Comparison of ENCODE assay signal across 7 cellular contexts in genomic region chr7:75762350-75762917, GRCh38. TPM values are rescaled to one million over a fixed set of nuclear protein-coding genes. Genes with fewer than 3 reads are reported as not detected.
DNase-seq lines count a peak whose midpoint lies in the region; ATAC-seq and TF ChIP-seq lines count a peak whose summit lies in the region.

No MANE protein-coding gene starts in this region.

- H3K56ac ChIP-seq in IMR-90 (ENCODE audit: extremely low read depth, insufficient read depth, low read length) = no peak overlapping the region

- no peak for TF ChIP-seq POLR2A in IMR-90 (IDR thresholded peaks at IDR 0.05; ENCODE audit: low read depth, low read length)

- H3K4me1 Mint-ChIP-seq in activated CD4-positive, alpha-beta memory T cell treated with anti-CD3 and anti-CD28 coated beads, Interleukin-2, amount 10 ng/mL, durations not matched to agents 7 days and 5 days = peaks cover 2% of the 10 kb centered on the region
- peaks cover 2% of the 10 kb centered on the region for H3K4me1 Mint-ChIP-seq in activated CD4-positive, alpha-beta memory T cell treated with anti-CD3 and anti-CD28 coated beads for 36 hours (ENCODE audit: low read depth)

- H3K36me3 ChIP-seq in IMR-90 (ENCODE audit: control insufficient read depth, insufficient read depth, low read length) = no peaks in the 10 kb centered on the region
- no peaks in the 10 kb centered on the region for H3K36me3 ChIP-seq in lung (ENCODE audit: control insufficient read depth in 2 of 2, insufficient read depth in 2 of 2, low read length in 2 of 2)

- H2AK9ac ChIP-seq in IMR-90 (replicated peaks; ENCODE audit: low read depth, low read length, poor library complexity) = no peak overlapping the region

- H3K27ac Mint-ChIP-seq in activated CD4-positive, alpha-beta memory T cell treated with anti-CD3 and anti-CD28 coated beads, Interleukin-2, amount 10 ng/mL, durations not matched to agents 7 days and 5 days = no peak overlapping the region
- no peak overlapping the region for H3K27ac Mint-ChIP-seq in activated CD4-positive, alpha-beta memory T cell treated with anti-CD3 and anti-CD28 coated beads for 36 hours

- no peak overlapping the region for H2BK5ac ChIP-seq in IMR-90 (ENCODE audit: low read depth, low read length, poor library complexity, severe bottlenecking)

- no peak overlapping the region for H2AFZ ChIP-seq in IMR-90 (replicated peaks; ENCODE audit: low read length, poor library complexity)

- H3K9ac ChIP-seq in IMR-90 (ENCODE audit: low read depth, low read length) = no peak overlapping the region

- POLR2A ChIA-PET in IMR-90 (lab: Charles Lee; ENCODE audit: unreplicated experiment) = no interaction called here
- POLR2A ChIA-PET in activated CD4-positive, alpha-beta memory T cell treated with anti-CD3 and anti-CD28 coated beads, Interleukin-2, amount 10 ng/mL, durations not matched to agents 7 days and 5 days (lab: Charles Lee) = no interaction called here
- POLR2A ChIA-PET in activated CD4-positive, alpha-beta memory T cell treated with anti-CD3 and anti-CD28 coated beads for 36 hours (lab: Charles Lee) = interaction anchor here (0.6 to 1.2 kb wide), 2 partner anchors 23 to 104 kb away, joined by 3 read pairs; no protein-coding TSS in a partner anchor

- DNase-seq in GF-D8 (lab: John Stamatoyannopoulos, UW) = peak; percentile 54
- peak; percentile 77 for DNase-seq in IMR-90
- DNase-seq in OCI-M1 (lab: John Stamatoyannopoulos, UW) = peak; percentile 78
- peak; percentile 77 for DNase-seq in dedifferentiated amniotic fluid mesenchymal stem cell (ENCODE audit: extremely low spot score)
- DNase-seq in lung (ENCODE audit: low spot score) = no peak
- no peak for DNase-seq in activated CD4-positive, alpha-beta memory T cell treated with anti-CD3 and anti-CD28 coated beads, Interleukin-2, amount 10 ng/mL, durations not matched to agents 7 days and 5 days
- DNase-seq in activated CD4-positive, alpha-beta memory T cell treated with anti-CD3 and anti-CD28 coated beads for 36 hours = no peak

- H3K9me3 ChIP-seq in IMR-90 (ENCODE audit: control insufficient read depth, insufficient read depth, low read length) = no peaks in the 10 kb centered on the region
- H3K9me3 ChIP-seq in lung (ENCODE audit: control insufficient read depth in 2 of 2, insufficient read depth in 1 of 2, low read length in 1 of 2) = no peaks in the 10 kb centered on the region

- no peaks in the 10 kb centered on the region for H3K9me3 Mint-ChIP-seq in activated CD4-positive, alpha-beta memory T cell treated with anti-CD3 and anti-CD28 coated beads, Interleukin-2, amount 10 ng/mL, durations not matched to agents 7 days and 5 days
- no peaks in the 10 kb centered on the region for H3K9me3 Mint-ChIP-seq in activated CD4-positive, alpha-beta memory T cell treated with anti-CD3 and anti-CD28 coated beads for 36 hours

- H3K23ac ChIP-seq in IMR-90 (ENCODE audit: low read depth, low read length) = no peak overlapping the region

- H3K18ac ChIP-seq in IMR-90 (ENCODE audit: low read depth, low read length) = no peak overlapping the region

- no peaks in the 10 kb centered on the region for H3K36me3 Mint-ChIP-seq in activated CD4-positive, alpha-beta memory T cell treated with anti-CD3 and anti-CD28 coated beads, Interleukin-2, amount 10 ng/mL, durations not matched to agents 7 days and 5 days (ENCODE audit: low read depth)
- H3K36me3 Mint-ChIP-seq in activated CD4-positive, alpha-beta memory T cell treated with anti-CD3 and anti-CD28 coated beads for 36 hours = no peaks in the 10 kb centered on the region

- H4K5ac ChIP-seq in IMR-90 (ENCODE audit: low read depth, low read length) = no peak overlapping the region

- no peaks in the 10 kb centered on the region for H3K79me1 ChIP-seq in IMR-90 (ENCODE audit: low read depth in 1 of 2, low read length in 2 of 2)

- no peak overlapping the region for H4K8ac ChIP-seq in IMR-90 (ENCODE audit: low read depth in 2 of 2, low read length in 2 of 2)

- no peak overlapping the region for H3K4me3 Mint-ChIP-seq in activated CD4-positive, alpha-beta memory T cell treated with anti-CD3 and anti-CD28 coated beads, Interleukin-2, amount 10 ng/mL, durations not matched to agents 7 days and 5 days
- H3K4me3 Mint-ChIP-seq in activated CD4-positive, alpha-beta memory T cell treated with anti-CD3 and anti-CD28 coated beads for 36 hours = no peak overlapping the region

- CTCF ChIA-PET in IMR-90 (lab: Yijun Ruan, JAX) = interaction anchor here (0.6 to 1.5 kb wide), 3 partner anchors 9 to 201 kb away, joined by 3 to 5 read pairs (median 3); no protein-coding TSS in a partner anchor
- CTCF ChIA-PET in activated CD4-positive, alpha-beta memory T cell treated with anti-CD3 and anti-CD28 coated beads, Interleukin-2, amount 10 ng/mL, durations not matched to agents 7 days and 5 days (lab: Charles Lee) = interaction anchor here (0.6 to 1.6 kb wide), 11 partner anchors 8 to 258 kb away, joined by 3 to 9 read pairs (median 4); partner anchors contain the start of gene CCL26
- CTCF ChIA-PET in activated CD4-positive, alpha-beta memory T cell treated with anti-CD3 and anti-CD28 coated beads for 36 hours (lab: Charles Lee) = interaction anchor here (0.6 to 3.0 kb wide), 12 partner anchors 8 to 258 kb away, joined by 3 to 14 read pairs (median 4); partner anchors contain the start of genes CCL26 and HIP1

- H2BK120ac ChIP-seq in IMR-90 (ENCODE audit: low read depth, low read length) = no peak overlapping the region

- H3K4me3 ChIP-seq in IMR-90 (ENCODE audit: insufficient read depth, low read depth, low read length) = no peak overlapping the region
- H3K4me3 ChIP-seq in lung = no peak overlapping the region

- TF ChIP-seq RAD21 in IMR-90 (IDR thresholded peaks at IDR 0.05; ENCODE audit: low read length) = peak; percentile 91

- H3K4me2 ChIP-seq in IMR-90 (ENCODE audit: low read depth, low read length) = no peak overlapping the region

- no peak overlapping the region for H3K4ac ChIP-seq in IMR-90 (ENCODE audit: low read depth, low read length)

- no peak overlapping the region for H2BK15ac ChIP-seq in IMR-90 (ENCODE audit: low read depth, low read length)

- H3K27ac ChIP-seq in IMR-90 (ENCODE audit: insufficient read depth, low read length) = no peak overlapping the region
- no peak overlapping the region for H3K27ac ChIP-seq in lung (ENCODE audit: low read depth in 1 of 2, low read length in 1 of 2)

- TF ChIP-seq CTCF in IMR-90 (conservative IDR thresholded peaks at IDR 0.05; ENCODE audit: low read depth, low read length) (peak; percentile 83), lung (IDR thresholded peaks at IDR 0.05; ENCODE audit: control extremely low read depth, extremely low read depth) (peak; percentile 73)

- ATAC-seq in IMR-90 (ENCODE audit: low read depth) (peak; percentile 97), lung (ENCODE audit: insufficient read depth, low FRiP score) (peak; percentile 62)

- no peaks in the 10 kb centered on the region for H4K20me1 ChIP-seq in IMR-90 (ENCODE audit: insufficient read depth, low read length)

- H4K91ac ChIP-seq in IMR-90 (ENCODE audit: insufficient read depth, low read depth, low read length) = no peak overlapping the region

- no TSS peak for BruUV-seq in IMR-90 (replicated peaks; lab: Mats Ljungman, UMichigan)

- no peak overlapping the region for H2BK20ac ChIP-seq in IMR-90 (ENCODE audit: low read depth, low read length)

- intact Hi-C loops in IMR-90 (cut with micrococcal nuclease) = loop anchor here (2.0 kb wide), 1 partner anchor 234 kb away; no protein-coding TSS in a partner anchor
- intact Hi-C loops in activated CD4-positive, alpha-beta memory T cell treated with anti-CD3 and anti-CD28 coated beads for 36 hours (cut with micrococcal nuclease) = loop anchor here (5.0 kb wide), 1 partner anchor 120 kb away; no protein-coding TSS in a partner anchor

- H3K27me3 Mint-ChIP-seq in activated CD4-positive, alpha-beta memory T cell treated with anti-CD3 and anti-CD28 coated beads, Interleukin-2, amount 10 ng/mL, durations not matched to agents 7 days and 5 days = no peaks in the 10 kb centered on the region
- no peaks in the 10 kb centered on the region for H3K27me3 Mint-ChIP-seq in activated CD4-positive, alpha-beta memory T cell treated with anti-CD3 and anti-CD28 coated beads for 36 hours

- WGBS in IMR-90 (ENCODE audit: extremely low coverage in 2 of 2, insufficient read length in 1 of 2), 2 experiments = no CpG with 5 or more reads among the region's 2 CpGs
- WGBS in lung, 2 donors = 17 to 22% methylated on average over 2 of the region's 2 CpGs

- dilution Hi-C loops in IMR-90 (cut with HindIII; ENCODE audit: low sequenced_read_pairs, unreplicated experiment) = no loop called here

- H3K9me1 ChIP-seq in IMR-90 (ENCODE audit: insufficient read depth, low read length) = no peaks in the 10 kb centered on the region

- no peaks in the 10 kb centered on the region for H3K27me3 ChIP-seq in IMR-90 (ENCODE audit: control insufficient read depth, insufficient read depth, low read length)
- H3K27me3 ChIP-seq in lung (ENCODE audit: control insufficient read depth, insufficient read depth) = no peaks in the 10 kb centered on the region

- H2AK5ac ChIP-seq in IMR-90 (ENCODE audit: low read depth, low read length) = no peak overlapping the region

- in situ Hi-C loops in IMR-90 (cut with MboI; ENCODE audit: low sequenced_read_pairs) = no loop called here

- H3K14ac ChIP-seq in IMR-90 (replicated peaks; ENCODE audit: low read depth, low read length) = no peak overlapping the region

- H3K4me1 ChIP-seq in IMR-90 (ENCODE audit: control insufficient read depth, insufficient read depth, low read length) (no peaks in the 10 kb centered on the region), lung (ENCODE audit: control insufficient read depth in 2 of 2, insufficient read depth in 2 of 2, low read length in 2 of 2) (no peaks in the 10 kb centered on the region)

RNA-seq across cellular contexts. Expression of gene CCL26, which starts 9.6 kb away (rescaled TPM):
- total RNA-seq in IMR-90 (2012; rRNA removed) (not detected in 2 replicates), lung (not detected)
- polyA plus RNA-seq in IMR-90 (2012; rRNA removed) (not detected in 2 replicates), lung (1 to 10 TPM in 1 of 2 donors, under 1 TPM in 1; 0.94 to 2.2 TPM)
- polyA plus RNA-seq in IMR-90 (2012; cell fraction: cytosol; rRNA removed) = 0.28 TPM in 1 of 2 replicates, not detected in the other
- 0.34 TPM in 1 of 2 replicates, not detected in the other for polyA plus RNA-seq in IMR-90 (2012; cell fraction: nucleus; rRNA removed; ENCODE audit: low replicate concordance)
- total RNA-seq in activated CD4-positive, alpha-beta memory T cell treated with anti-CD3 and anti-CD28 coated beads, Interleukin-2, amount 10 ng/mL, durations not matched to agents 7 days and 5 days = not detected
- total RNA-seq in activated CD4-positive, alpha-beta memory T cell treated with anti-CD3 and anti-CD28 coated beads for 36 hours = 1 to 10 TPM; 1.3 to 2.0 TPM

RNA-seq across cellular contexts. Expression of gene HIP1, which starts 23.7 kb away (rescaled TPM):
- 10.0 and 11.1 TPM in 2 replicates for total RNA-seq in IMR-90 (2012; rRNA removed)
- 6.5 and 6.8 TPM in 2 replicates for polyA plus RNA-seq in IMR-90 (2012; rRNA removed)
- 3.5 and 5.6 TPM in 2 replicates for polyA plus RNA-seq in IMR-90 (2012; cell fraction: cytosol; rRNA removed)
- polyA plus RNA-seq in IMR-90 (2012; cell fraction: nucleus; rRNA removed; ENCODE audit: low replicate concordance) = 4.8 and 6.8 TPM in 2 replicates
- 10 to 100 TPM; 28.3 to 51.2 TPM for total RNA-seq in lung
- 10 to 100 TPM; 10.2 to 28.9 TPM for polyA plus RNA-seq in lung
- total RNA-seq in activated CD4-positive, alpha-beta memory T cell treated with anti-CD3 and anti-CD28 coated beads, Interleukin-2, amount 10 ng/mL, durations not matched to agents 7 days and 5 days = 1 to 10 TPM; 5.2 to 5.4 TPM
- total RNA-seq in activated CD4-positive, alpha-beta memory T cell treated with anti-CD3 and anti-CD28 coated beads for 36 hours = 1 to 10 TPM; 7.9 to 8.2 TPM

RNA-seq across cellular contexts. Expression of gene CCL24, which starts 51.2 kb away (rescaled TPM):
- total RNA-seq in IMR-90 (2012; rRNA removed) (not detected in 2 replicates), lung (1 to 10 TPM in 1 of 2 donors, not detected in 1; 4.8 TPM)
- polyA plus RNA-seq in IMR-90 (2012; rRNA removed) (not detected in 2 replicates), lung (1 to 10 TPM; 1.1 to 2.8 TPM)
- not detected in 2 replicates for polyA plus RNA-seq in IMR-90 (2012; cell fraction: cytosol; rRNA removed)
- polyA plus RNA-seq in IMR-90 (2012; cell fraction: nucleus; rRNA removed; ENCODE audit: low replicate concordance) = 0.17 and 0.21 TPM in 2 replicates
- total RNA-seq in activated CD4-positive, alpha-beta memory T cell treated with anti-CD3 and anti-CD28 coated beads, Interleukin-2, amount 10 ng/mL, durations not matched to agents 7 days and 5 days = not detected
- not detected for total RNA-seq in activated CD4-positive, alpha-beta memory T cell treated with anti-CD3 and anti-CD28 coated beads for 36 hours

Comparison
In these comparisons a context has a peak if more than half of its experiments do, and no peak if none do; other contexts are left out.
1. DNase-seq: peak in GF-D8 (single experiment), IMR-90 (single experiment), OCI-M1 (single experiment) and dedifferentiated amniotic fluid mesenchymal stem cell (single experiment); none in lung (single experiment), activated CD4-positive, alpha-beta memory T cell treated with anti-CD3 and anti-CD28 coated beads, Interleukin-2, amount 10 ng/mL, durations not matched to agents 7 days and 5 days (single experiment) and activated CD4-positive, alpha-beta memory T cell treated with anti-CD3 and anti-CD28 coated beads for 36 hours (single experiment).